ENCODE assay signal across 8 cellular contexts in the genomic region with DNA sequence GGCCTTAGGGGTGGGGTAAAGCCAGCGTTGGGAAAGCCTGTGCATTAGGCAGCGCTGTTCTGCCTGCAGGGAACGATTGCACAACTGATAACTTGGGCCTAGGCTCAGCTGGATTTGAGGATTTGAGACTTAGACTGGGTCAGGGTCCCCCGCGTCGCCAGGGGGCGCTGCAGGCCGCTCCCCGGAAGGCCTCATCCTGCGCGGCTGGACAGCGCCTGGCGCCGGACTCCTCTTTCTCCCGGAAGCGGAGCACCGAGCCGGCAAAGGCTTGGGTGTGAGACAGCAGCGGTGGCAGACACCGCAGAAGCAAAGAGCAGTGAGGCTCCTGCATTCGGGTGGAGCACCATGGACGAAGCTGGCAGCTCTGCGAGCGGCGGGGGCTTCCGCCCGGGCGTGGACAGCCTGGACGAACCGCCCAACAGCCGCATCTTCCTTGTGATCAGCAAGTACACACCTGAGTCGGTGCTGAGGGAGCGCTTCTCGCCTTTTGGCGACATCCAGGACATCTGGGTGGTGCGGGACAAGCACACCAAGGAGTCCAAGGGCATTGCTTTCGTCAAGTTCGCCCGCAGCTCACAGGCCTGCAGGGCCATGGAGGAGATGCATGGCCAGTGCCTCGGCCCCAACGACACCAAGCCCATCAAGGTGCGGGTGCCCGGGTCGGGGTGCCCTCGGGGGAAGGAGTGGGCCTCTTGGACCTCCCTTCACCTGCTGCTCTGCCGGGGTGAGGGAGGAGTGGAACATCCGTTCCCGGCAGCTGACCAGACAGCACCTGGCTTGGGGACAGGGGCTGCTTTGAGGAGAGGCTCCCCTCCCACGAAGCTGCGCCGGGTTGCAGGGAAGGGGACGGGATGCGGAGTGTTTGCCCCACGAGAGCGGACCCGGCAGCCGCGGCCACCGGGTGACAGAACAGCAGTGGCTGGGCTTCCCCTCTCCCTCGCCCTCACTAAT. TPM values are rescaled to one million over a fixed set of nuclear protein-coding genes. Genes with fewer than 3 reads are reported as not detected.
DNase-seq lines count a peak whose midpoint lies in the region; ATAC-seq and TF ChIP-seq lines count a peak whose summit lies in the region.

A gene with protein sequence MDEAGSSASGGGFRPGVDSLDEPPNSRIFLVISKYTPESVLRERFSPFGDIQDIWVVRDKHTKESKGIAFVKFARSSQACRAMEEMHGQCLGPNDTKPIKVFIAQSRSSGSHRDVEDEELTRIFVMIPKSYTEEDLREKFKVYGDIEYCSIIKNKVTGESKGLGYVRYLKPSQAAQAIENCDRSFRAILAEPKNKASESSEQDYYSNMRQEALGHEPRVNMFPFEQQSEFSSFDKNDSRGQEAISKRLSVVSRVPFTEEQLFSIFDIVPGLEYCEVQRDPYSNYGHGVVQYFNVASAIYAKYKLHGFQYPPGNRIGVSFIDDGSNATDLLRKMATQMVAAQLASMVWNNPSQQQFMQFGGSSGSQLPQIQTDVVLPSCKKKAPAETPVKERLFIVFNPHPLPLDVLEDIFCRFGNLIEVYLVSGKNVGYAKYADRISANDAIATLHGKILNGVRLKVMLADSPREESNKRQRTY (plus strand): TSS at position 236 of the 951 bp plus-strand sequence. CDS start 110 bp downstream, at position 346.

- peak; percentile 62 for DNase-seq in BJ (ENCODE audit: low read depth)
- DNase-seq in NCI-H460 (ENCODE audit: extremely low read depth, low read depth) = peak; percentile 89
- DNase-seq in activated CD4-positive, alpha-beta T cell treated with anti-CD3 and anti-CD28 coated beads for 24 hours (ENCODE audit: low read depth in 2 of 2) = peak; percentile 82 to 83
- peak; percentile 74 to 88 for DNase-seq in stimulated activated CD4-positive, alpha-beta T cell treated with anti-CD3 and anti-CD28 coated beads, Interleukin-1b, Interleukin-23, amount 100 ng/mL, for 4 hours (ENCODE audit: low read depth in 2 of 2)

- H3K27ac ChIP-seq in cingulate gyrus (ENCODE audit: low read depth, low read length) = peak within 1 kb of the TSS; percentile 33
- peak within 1 kb of the TSS; percentile 60 for H3K27ac ChIP-seq in layer of hippocampus (ENCODE audit: low read depth, low read length)

- peak within 1 kb of the TSS; percentile 65 for H3K4me3 ChIP-seq in BJ (ENCODE audit: low read depth, low read length)

- H3K36me3 ChIP-seq in BJ (ENCODE audit: control insufficient read depth, insufficient read depth, low read length) = no peaks in the 10 kb centered on the region

- TF ChIP-seq CTCF in BJ (IDR thresholded peaks at IDR 0.05; ENCODE audit: insufficient read depth, low read depth, low read length) = peak; percentile 99

- ATAC-seq in HG03432 (IDR thresholded peaks at IDR 0.05; ENCODE audit: unreplicated experiment) = peak; percentile 92

- CTCF ChIA-PET in BJ (lab: Yijun Ruan, JAX) = interaction anchor here (0.5 to 3.7 kb wide), 34 partner anchors 8 to 533 kb away, joined by 3 to 40 read pairs (median 4); no protein-coding TSS in a partner anchor

- peak; percentile 95 for TF ChIP-seq POLR2A in GM19099 (IDR thresholded peaks at IDR 0.05; ENCODE audit: extremely low read depth, insufficient read length, low read depth)

- H3K27me3 ChIP-seq in BJ (ENCODE audit: control insufficient read depth, insufficient read depth, low read length) (no peaks in the 10 kb centered on the region), layer of hippocampus (ENCODE audit: control insufficient read depth, insufficient read depth, low read length) (no peaks in the 10 kb centered on the region)

- POLR2A ChIA-PET in BJ (lab: Charles Lee) = interaction anchor here (0.6 kb wide), 1 partner anchor 339 kb away, joined by 3 read pairs; a partner anchor contains a TSS

RNA-seq across cellular contexts. Expression of the gene that starts here (rescaled TPM):
- polyA plus RNA-seq in BJ (2011; rRNA removed) = 5.4 and 9.6 TPM in 2 replicates
- polyA minus RNA-seq in BJ (2011; rRNA and poly(A)+ RNA removed) = 3.4 and 3.6 TPM in 2 replicates
- 17.0 and 17.7 TPM in 2 replicates for total RNA-seq in NCI-H460 (2014; rRNA removed; shearing (Covaris generic))
- polyA plus RNA-seq in NCI-H460 (2014; cell fraction: nucleus; rRNA removed) = 35.5 and 52.4 TPM in 2 replicates

Comparison
In these comparisons a context has a peak if more than half of its experiments do, and no peak if none do; other contexts are left out.
1. Peak in every context shown above with its lines: DNase-seq, ATAC-seq, H3K4me3 ChIP-seq and H3K27ac ChIP-seq.